Comparison of ENCODE assay signal across 10 cellular contexts in genomic region chr7:127317447-127317961, GRCh38.
"Had no signal": no experiment of that assay in that cellular context is flagged by ENCODE, and none has a peak within 500 bp of the region (broad histone marks: within the 10 kb centered on the region; RNA-seq: fewer than 3 reads in every experiment).

No MANE protein-coding gene starts in this region.

- H3K4me1 ChIP-seq: esophagus muscularis mucosa, tibial nerve had no signal

- ATAC-seq: activated CD4-positive, CD25-positive, alpha-beta regulatory T cell treated with anti-CD3 and anti-CD28 coated beads, Interleukin-2, amount 50 U/mL, for 24 hours; activated CD8-positive, alpha-beta memory T cell treated with anti-CD3 and anti-CD28 coated beads, Interleukin-2, amount 10 ng/mL, durations not matched to agents 7 days and 5 days; activated T-cell treated with anti-CD3 and anti-CD28 coated beads, Interleukin-2, amount 50 U/mL, for 4 hours had no signal

- H3K79me2 ChIP-seq: hepatocyte had no signal

- H3K27me3 ChIP-seq: tibial nerve had no signal

- H3K4me2 ChIP-seq: hepatocyte had no signal

- H3K36me3 ChIP-seq: esophagus muscularis mucosa, tibial nerve had no signal

- DNase-seq: activated CD4-positive, alpha-beta T cell treated with anti-CD3 and anti-CD28 coated beads, Interleukin-2, amount 50 U/mL, for 48 hours; activated CD8-positive, alpha-beta memory T cell treated with anti-CD3 and anti-CD28 coated beads, Interleukin-2, amount 10 ng/mL, durations not matched to agents 7 days and 5 days; activated T-cell treated with anti-CD3 and anti-CD28 coated beads, Interleukin-2, amount 50 U/mL, for 4 hours; dermis blood vessel endothelial cell; endodermal cell; stimulated activated CD4-positive, alpha-beta T cell treated with anti-CD3 and anti-CD28 coated beads, Interleukin-4, amount 100 ng/mL, for 24 hours had no signal

- H3K4me3 ChIP-seq: esophagus muscularis mucosa, hepatocyte, tibial nerve had no signal

- H3K27ac ChIP-seq: esophagus muscularis mucosa, hepatocyte, tibial nerve had no signal

- H2AFZ ChIP-seq: hepatocyte had no signal
